In the genomic region with DNA sequence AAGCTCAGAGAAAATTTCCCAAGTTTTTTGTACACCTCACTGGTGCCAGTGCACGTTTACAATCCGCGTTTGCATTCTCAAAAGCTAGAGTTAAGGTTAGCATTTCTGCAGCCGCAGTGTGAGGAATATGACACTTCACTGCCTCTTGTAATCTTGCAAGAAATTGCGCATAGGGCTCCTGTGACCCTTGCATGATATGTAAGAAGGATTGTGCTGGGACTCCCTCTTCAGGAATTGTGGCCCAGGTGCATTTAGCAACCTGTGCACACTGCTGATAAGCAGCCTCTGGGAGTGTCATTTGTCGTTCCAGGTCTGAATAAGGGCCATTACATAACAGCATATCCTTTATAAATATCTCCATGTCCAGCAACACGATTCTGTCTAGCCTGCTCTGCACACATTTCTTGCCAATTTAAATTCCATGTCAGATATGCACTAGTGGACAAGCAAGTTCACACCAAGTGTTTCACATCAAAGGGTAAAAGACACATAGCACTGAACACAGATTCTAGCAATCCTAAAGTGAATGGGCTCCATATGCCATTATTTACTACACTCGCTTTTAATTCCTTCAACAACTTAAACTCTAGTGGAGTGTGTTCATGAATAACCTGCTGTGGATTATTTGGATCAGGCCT, we compare ENCODE assay signal across 8 cellular contexts.
DNase-seq lines count a peak whose midpoint lies in the region; ATAC-seq and TF ChIP-seq lines count a peak whose summit lies in the region.

No MANE protein-coding gene starts in this region.

- no peak overlapping the region for H3K4me3 Mint-ChIP-seq in stimulated activated naive CD8-positive, alpha-beta T cell treated with anti-CD3 and anti-CD28 coated beads, Interleukin-15, amount 100 ng/mL, for 72 hours

- intact Hi-C loops in testis (cut with DNase I; ENCODE audit: low total_unique reads) = no loop called here

- no peak overlapping the region for H3K27ac ChIP-seq in testis

- no peak overlapping the region for H3K4me3 ChIP-seq in testis

- WGBS in testis, 2 donors = 83 to 88% methylated on average over 8 of the region's 8 CpGs

- no peaks in the 10 kb centered on the region for H3K4me1 Mint-ChIP-seq in stimulated activated naive CD8-positive, alpha-beta T cell treated with anti-CD3 and anti-CD28 coated beads, Interleukin-15, amount 100 ng/mL, for 72 hours

- H3K36me3 ChIP-seq in testis (ENCODE audit: low read depth, missing control alignments) = no peaks in the 10 kb centered on the region

- H3K27me3 Mint-ChIP-seq in stimulated activated naive CD8-positive, alpha-beta T cell treated with anti-CD3 and anti-CD28 coated beads, Interleukin-15, amount 100 ng/mL, for 72 hours = no peaks in the 10 kb centered on the region

- H3K9me3 Mint-ChIP-seq in stimulated activated naive CD8-positive, alpha-beta T cell treated with anti-CD3 and anti-CD28 coated beads, Interleukin-15, amount 100 ng/mL, for 72 hours = no peaks in the 10 kb centered on the region

- no peak for TF ChIP-seq CTCF in testis (IDR thresholded peaks at IDR 0.05)

- ATAC-seq in stimulated activated naive CD8-positive, alpha-beta T cell treated with anti-CD3 and anti-CD28 coated beads, Interleukin-15, amount 100 ng/mL, for 72 hours = no peak
- no peak for ATAC-seq in stimulated activated naive CD8-positive, alpha-beta T cell treated with anti-CD3 and anti-CD28 coated beads, Interleukin-15, Interleukin-2, amounts not matched to agents 100 U/mL and 50 U/mL, for 24 hours
- no peak for ATAC-seq in HG03442 (IDR thresholded peaks at IDR 0.05; ENCODE audit: unreplicated experiment)

- no peak overlapping the region for H3K27ac Mint-ChIP-seq in stimulated activated naive CD8-positive, alpha-beta T cell treated with anti-CD3 and anti-CD28 coated beads, Interleukin-15, amount 100 ng/mL, for 72 hours

- no peak for TF ChIP-seq POLR2A in testis (IDR thresholded peaks at IDR 0.05)

- no peaks in the 10 kb centered on the region for H3K4me1 ChIP-seq in testis

- peak; percentile 1 to 16 for DNase-seq in stimulated activated naive CD8-positive, alpha-beta T cell treated with anti-CD3 and anti-CD28 coated beads, Interleukin-15, amount 100 ng/mL, for 72 hours
- no peak for DNase-seq in stimulated activated naive CD8-positive, alpha-beta T cell treated with anti-CD3 and anti-CD28 coated beads, Interleukin-15, Interleukin-2, amounts not matched to agents 100 U/mL and 50 U/mL, for 24 hours
- DNase-seq in NCI-H526 treated with DMSO at 0.1 percent for 48 hours (lab: John Stamatoyannopoulos, UW) (peak; percentile 43), fibroblast of gingiva (ENCODE audit: low read depth) (peak; percentile 52), testis (no peak), HPDE6-E6E7 (ENCODE audit: extremely low spot score) (no peak)
- no peak for DNase-seq in activated effector memory CD4-positive, alpha-beta T cell treated with anti-CD3 and anti-CD28 coated beads, Interleukin-2, amount 50 U/mL, for 16 hours

- H3K27me3 ChIP-seq in testis = no peaks in the 10 kb centered on the region

- no peaks in the 10 kb centered on the region for H3K9me3 ChIP-seq in testis

Comparison
In these comparisons a context has a peak if more than half of its experiments do, and no peak if none do; other contexts are left out.
1. DNase-seq: peak in stimulated activated naive CD8-positive, alpha-beta T cell treated with anti-CD3 and anti-CD28 coated beads, Interleukin-15, amount 100 ng/mL, for 72 hours (2 of 2), NCI-H526 treated with DMSO at 0.1 percent for 48 hours (single experiment) and fibroblast of gingiva (single experiment); none in stimulated activated naive CD8-positive, alpha-beta T cell treated with anti-CD3 and anti-CD28 coated beads, Interleukin-15, Interleukin-2, amounts not matched to agents 100 U/mL and 50 U/mL, for 24 hours (single experiment), testis (single experiment), HPDE6-E6E7 (single experiment) and activated effector memory CD4-positive, alpha-beta T cell treated with anti-CD3 and anti-CD28 coated beads, Interleukin-2, amount 50 U/mL, for 16 hours (single experiment).